ENCODE assay signal across 20 cellular contexts in the genomic region with DNA sequence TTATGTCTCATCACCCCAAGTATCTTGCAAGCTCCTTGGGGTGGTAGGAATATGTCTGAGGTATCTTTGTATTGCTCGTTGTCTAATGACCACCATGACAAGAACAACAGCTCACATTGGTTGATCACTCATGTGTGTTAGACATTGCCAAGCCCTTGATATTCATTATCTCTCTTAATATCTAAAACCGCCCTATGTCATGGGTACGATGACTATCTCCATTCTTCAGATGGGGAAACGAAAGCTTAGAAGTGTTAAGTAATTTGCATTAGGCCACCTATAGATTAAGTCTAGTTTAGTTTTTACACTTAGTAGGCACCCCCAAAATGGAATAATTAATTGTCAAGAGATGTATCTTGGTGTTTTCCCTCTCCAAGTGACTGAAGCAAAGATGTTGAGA. TPM values are rescaled to one million over a fixed set of nuclear protein-coding genes. Genes with fewer than 3 reads are reported as not detected.
"Had no signal": no experiment of that assay in that cellular context is flagged by ENCODE, and none has a peak within 500 bp of the region (broad histone marks: within the 10 kb centered on the region; RNA-seq: fewer than 3 reads in every experiment).

No MANE protein-coding gene starts in this region.

- H3K4me3 Mint-ChIP-seq: activated B cell treated with CpG ODN at 0.5 μM for 24 hours; T-helper 2 cell treated with Interferon-gamma antibody and Interleukin-4, amounts not matched to agents 5 μg/mL and 100 μg/mL, for 36 hours had no signal

- H3K9me3 Mint-ChIP-seq: activated B cell treated with CpG ODN at 0.5 μM for 24 hours; activated naive CD4-positive, alpha-beta T cell treated with anti-CD3 and anti-CD28 coated beads, Interleukin-2, amount 50 U/mL, for 72 hours; natural killer cell treated with Interleukin-12 subunit alpha and Interleukin-12 subunit beta and Interleukin-15 and Interleukin-18, amount 100 ng/mL, for 72 hours had no signal

- H3K9me3 ChIP-seq: body of pancreas, esophagus squamous epithelium, suprapubic skin had no signal

- FAIRE-seq: endothelial cell of umbilical vein had no signal

- H3K4me1 Mint-ChIP-seq: activated B cell treated with CpG ODN at 0.5 μM for 24 hours had no signal

- H3K4me1 ChIP-seq: body of pancreas, esophagus squamous epithelium, suprapubic skin had no signal

- H3K27me3 Mint-ChIP-seq: activated B cell treated with CpG ODN at 0.5 μM for 24 hours; natural killer cell treated with Interleukin-12 subunit alpha and Interleukin-12 subunit beta and Interleukin-15 and Interleukin-18, amount 100 ng/mL, for 72 hours had no signal

- H3K27me3 ChIP-seq: body of pancreas, esophagus squamous epithelium, suprapubic skin had no signal

- H3K4me3 ChIP-seq: body of pancreas, coronary artery, esophagus squamous epithelium, suprapubic skin had no signal

- DNase-seq: activated B cell treated with CpG ODN at 0.5 μM for 24 hours; activated gamma-delta T cell; amygdala; body of pancreas; esophagus squamous epithelium; glutamatergic neuron; mesendoderm; nucleus accumbens; posterior cingulate gyrus; retina; stimulated activated CD4-positive, alpha-beta T cell treated with anti-CD3 and anti-CD28 coated beads, Interleukin-4, amount 100 ng/mL, for 1 hour; stimulated activated naive CD4-positive, alpha-beta T cell treated with Interleukin-2 at 50 U/mL for 16 hours; trophoblast cell had no signal

- H3K27ac Mint-ChIP-seq: activated B cell treated with CpG ODN at 0.5 μM for 24 hours; activated naive CD4-positive, alpha-beta T cell treated with anti-CD3 and anti-CD28 coated beads, Interleukin-2, amount 50 U/mL, for 72 hours; natural killer cell treated with Interleukin-12 subunit alpha and Interleukin-12 subunit beta and Interleukin-15 and Interleukin-18, amount 100 ng/mL, for 72 hours; T-helper 2 cell treated with Interferon-gamma antibody and Interleukin-4, amounts not matched to agents 5 μg/mL and 100 μg/mL, for 36 hours had no signal

- H3K36me3 ChIP-seq: esophagus squamous epithelium, suprapubic skin had no signal

- ATAC-seq: body of pancreas; natural killer cell treated with Interleukin-12 subunit alpha and Interleukin-12 subunit beta and Interleukin-15 and Interleukin-18, amount 100 ng/mL, for 72 hours had no signal

- H3K27ac ChIP-seq: body of pancreas, coronary artery, esophagus squamous epithelium, suprapubic skin had no signal

RNA-seq across cellular contexts. Expression of a gene that starts 57.0 kb away (rescaled TPM):
- total RNA-seq: activated B cell treated with CpG ODN at 0.5 μM for 24 hours, body of pancreas, endothelial cell of umbilical vein, fibroblast of villous mesenchyme had no signal
- polyA plus RNA-seq: endothelial cell of umbilical vein had no signal
